Comparison of ENCODE assay signal across 2 cellular contexts in genomic region chr17:8871081-8871581, GRCh38.
TF ChIP-seq lines count a peak whose summit lies in the region.

No MANE protein-coding gene starts in this region.

TF ChIP-seq in GM23338, 12 proteins besides CTCF, POLR2A, EP300 and RAD21 (continued from another document):
- TF ChIP-seq ETS1 (IDR thresholded peaks at IDR 0.05): no peak
- no peak for TF ChIP-seq STAT1 (IDR thresholded peaks at IDR 0.05; ENCODE audit: unreplicated experiment)
- TF ChIP-seq EZH2 (IDR thresholded peaks at IDR 0.05; ENCODE audit: low read depth, unreplicated experiment): no peak
- TF ChIP-seq POLR2AphosphoS5 (IDR thresholded peaks at IDR 0.05; ENCODE audit: low read depth): no peak
- no peak for TF ChIP-seq ZNF114 (CRISPR knock-in tag; IDR thresholded peaks at IDR 0.05)
- TF ChIP-seq JUNB (IDR thresholded peaks at IDR 0.05; ENCODE audit: unreplicated experiment): no peak
- TF ChIP-seq, protein P1, sequence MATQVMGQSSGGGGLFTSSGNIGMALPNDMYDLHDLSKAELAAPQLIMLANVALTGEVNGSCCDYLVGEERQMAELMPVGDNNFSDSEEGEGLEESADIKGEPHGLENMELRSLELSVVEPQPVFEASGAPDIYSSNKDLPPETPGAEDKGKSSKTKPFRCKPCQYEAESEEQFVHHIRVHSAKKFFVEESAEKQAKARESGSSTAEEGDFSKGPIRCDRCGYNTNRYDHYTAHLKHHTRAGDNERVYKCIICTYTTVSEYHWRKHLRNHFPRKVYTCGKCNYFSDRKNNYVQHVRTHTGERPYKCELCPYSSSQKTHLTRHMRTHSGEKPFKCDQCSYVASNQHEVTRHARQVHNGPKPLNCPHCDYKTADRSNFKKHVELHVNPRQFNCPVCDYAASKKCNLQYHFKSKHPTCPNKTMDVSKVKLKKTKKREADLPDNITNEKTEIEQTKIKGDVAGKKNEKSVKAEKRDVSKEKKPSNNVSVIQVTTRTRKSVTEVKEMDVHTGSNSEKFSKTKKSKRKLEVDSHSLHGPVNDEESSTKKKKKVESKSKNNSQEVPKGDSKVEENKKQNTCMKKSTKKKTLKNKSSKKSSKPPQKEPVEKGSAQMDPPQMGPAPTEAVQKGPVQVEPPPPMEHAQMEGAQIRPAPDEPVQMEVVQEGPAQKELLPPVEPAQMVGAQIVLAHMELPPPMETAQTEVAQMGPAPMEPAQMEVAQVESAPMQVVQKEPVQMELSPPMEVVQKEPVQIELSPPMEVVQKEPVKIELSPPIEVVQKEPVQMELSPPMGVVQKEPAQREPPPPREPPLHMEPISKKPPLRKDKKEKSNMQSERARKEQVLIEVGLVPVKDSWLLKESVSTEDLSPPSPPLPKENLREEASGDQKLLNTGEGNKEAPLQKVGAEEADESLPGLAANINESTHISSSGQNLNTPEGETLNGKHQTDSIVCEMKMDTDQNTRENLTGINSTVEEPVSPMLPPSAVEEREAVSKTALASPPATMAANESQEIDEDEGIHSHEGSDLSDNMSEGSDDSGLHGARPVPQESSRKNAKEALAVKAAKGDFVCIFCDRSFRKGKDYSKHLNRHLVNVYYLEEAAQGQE (IDR thresholded peaks at IDR 0.05; ENCODE audit: unreplicated experiment): no peak
- TF ChIP-seq NANOG (IDR thresholded peaks at IDR 0.05; ENCODE audit: borderline replicate concordance): no peak
- TF ChIP-seq CREB1 (CRISPR knock-in tag; IDR thresholded peaks at IDR 0.05; ENCODE audit: low read depth): no peak
- TF ChIP-seq, protein P2, sequence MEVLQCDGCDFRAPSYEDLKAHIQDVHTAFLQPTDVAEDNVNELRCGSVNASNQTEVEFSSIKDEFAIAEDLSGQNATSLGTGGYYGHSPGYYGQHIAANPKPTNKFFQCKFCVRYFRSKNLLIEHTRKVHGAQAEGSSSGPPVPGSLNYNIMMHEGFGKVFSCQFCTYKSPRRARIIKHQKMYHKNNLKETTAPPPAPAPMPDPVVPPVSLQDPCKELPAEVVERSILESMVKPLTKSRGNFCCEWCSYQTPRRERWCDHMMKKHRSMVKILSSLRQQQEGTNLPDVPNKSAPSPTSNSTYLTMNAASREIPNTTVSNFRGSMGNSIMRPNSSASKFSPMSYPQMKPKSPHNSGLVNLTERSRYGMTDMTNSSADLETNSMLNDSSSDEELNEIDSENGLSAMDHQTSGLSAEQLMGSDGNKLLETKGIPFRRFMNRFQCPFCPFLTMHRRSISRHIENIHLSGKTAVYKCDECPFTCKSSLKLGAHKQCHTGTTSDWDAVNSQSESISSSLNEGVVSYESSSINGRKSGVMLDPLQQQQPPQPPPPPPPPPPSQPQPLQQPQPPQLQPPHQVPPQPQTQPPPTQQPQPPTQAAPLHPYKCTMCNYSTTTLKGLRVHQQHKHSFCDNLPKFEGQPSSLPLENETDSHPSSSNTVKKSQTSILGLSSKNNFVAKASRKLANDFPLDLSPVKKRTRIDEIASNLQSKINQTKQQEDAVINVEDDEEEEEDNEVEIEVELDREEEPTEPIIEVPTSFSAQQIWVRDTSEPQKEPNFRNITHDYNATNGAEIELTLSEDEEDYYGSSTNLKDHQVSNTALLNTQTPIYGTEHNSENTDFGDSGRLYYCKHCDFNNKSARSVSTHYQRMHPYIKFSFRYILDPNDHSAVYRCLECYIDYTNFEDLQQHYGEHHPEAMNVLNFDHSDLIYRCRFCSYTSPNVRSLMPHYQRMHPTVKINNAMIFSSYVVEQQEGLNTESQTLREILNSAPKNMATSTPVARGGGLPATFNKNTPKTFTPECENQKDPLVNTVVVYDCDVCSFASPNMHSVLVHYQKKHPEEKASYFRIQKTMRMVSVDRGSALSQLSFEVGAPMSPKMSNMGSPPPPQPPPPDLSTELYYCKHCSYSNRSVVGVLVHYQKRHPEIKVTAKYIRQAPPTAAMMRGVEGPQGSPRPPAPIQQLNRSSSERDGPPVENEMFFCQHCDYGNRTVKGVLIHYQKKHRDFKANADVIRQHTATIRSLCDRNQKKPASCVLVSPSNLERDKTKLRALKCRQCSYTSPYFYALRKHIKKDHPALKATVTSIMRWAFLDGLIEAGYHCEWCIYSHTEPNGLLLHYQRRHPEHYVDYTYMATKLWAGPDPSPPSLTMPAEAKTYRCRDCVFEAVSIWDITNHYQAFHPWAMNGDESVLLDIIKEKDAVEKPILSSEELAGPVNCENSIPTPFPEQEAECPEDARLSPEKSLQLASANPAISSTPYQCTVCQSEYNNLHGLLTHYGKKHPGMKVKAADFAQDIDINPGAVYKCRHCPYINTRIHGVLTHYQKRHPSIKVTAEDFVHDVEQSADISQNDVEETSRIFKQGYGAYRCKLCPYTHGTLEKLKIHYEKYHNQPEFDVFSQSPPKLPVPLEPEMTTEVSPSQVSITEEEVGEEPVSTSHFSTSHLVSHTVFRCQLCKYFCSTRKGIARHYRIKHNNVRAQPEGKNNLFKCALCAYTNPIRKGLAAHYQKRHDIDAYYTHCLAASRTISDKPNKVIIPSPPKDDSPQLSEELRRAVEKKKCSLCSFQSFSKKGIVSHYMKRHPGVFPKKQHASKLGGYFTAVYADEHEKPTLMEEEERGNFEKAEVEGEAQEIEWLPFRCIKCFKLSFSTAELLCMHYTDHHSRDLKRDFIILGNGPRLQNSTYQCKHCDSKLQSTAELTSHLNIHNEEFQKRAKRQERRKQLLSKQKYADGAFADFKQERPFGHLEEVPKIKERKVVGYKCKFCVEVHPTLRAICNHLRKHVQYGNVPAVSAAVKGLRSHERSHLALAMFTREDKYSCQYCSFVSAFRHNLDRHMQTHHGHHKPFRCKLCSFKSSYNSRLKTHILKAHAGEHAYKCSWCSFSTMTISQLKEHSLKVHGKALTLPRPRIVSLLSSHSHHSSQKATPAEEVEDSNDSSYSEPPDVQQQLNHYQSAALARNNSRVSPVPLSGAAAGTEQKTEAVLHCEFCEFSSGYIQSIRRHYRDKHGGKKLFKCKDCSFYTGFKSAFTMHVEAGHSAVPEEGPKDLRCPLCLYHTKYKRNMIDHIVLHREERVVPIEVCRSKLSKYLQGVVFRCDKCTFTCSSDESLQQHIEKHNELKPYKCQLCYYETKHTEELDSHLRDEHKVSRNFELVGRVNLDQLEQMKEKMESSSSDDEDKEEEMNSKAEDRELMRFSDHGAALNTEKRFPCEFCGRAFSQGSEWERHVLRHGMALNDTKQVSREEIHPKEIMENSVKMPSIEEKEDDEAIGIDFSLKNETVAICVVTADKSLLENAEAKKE (CRISPR knock-in tag; IDR thresholded peaks at IDR 0.05): no peak

TF ChIP-seq in SK-N-SH, 30 proteins besides CTCF, POLR2A, EP300 and RAD21 (continued from another document):
- TF ChIP-seq PBX3 (IDR thresholded peaks at IDR 0.05) (no peak), TEAD4 (IDR thresholded peaks at IDR 0.05; ENCODE audit: borderline replicate concordance, insufficient read depth) (no peak), NRF1 (IDR thresholded peaks at IDR 0.05; ENCODE audit: low read depth, low read length) (no peak), NFIC (IDR thresholded peaks at IDR 0.05; ENCODE audit: borderline replicate concordance) (no peak), ZBTB33 (IDR thresholded peaks at IDR 0.05; ENCODE audit: borderline replicate concordance, low read depth) (no peak)
